ENCODE assay signal across 38 cellular contexts in genomic region chr17:32980230-32980629, GRCh38. TPM values are rescaled to one million over a fixed set of nuclear protein-coding genes. Genes with fewer than 3 reads are reported as not detected.
"Had no signal": no experiment of that assay in that cellular context is flagged by ENCODE, and none has a peak within 500 bp of the region (broad histone marks: within the 10 kb centered on the region; RNA-seq: fewer than 3 reads in every experiment).

No MANE protein-coding gene starts in this region.

- H3K36me3 ChIP-seq: MG63 had no signal

- H3K4me3 ChIP-seq: MG63 had no signal

- H3K9me3 ChIP-seq: MG63 had no signal

- H3K27me3 ChIP-seq: MG63 had no signal

- DNase-seq: Karpas-422, Kasumi-1, MG63, MM.1S, MV-4-11, NCI-H1048, NCI-H1092, NCI-H1092 treated with DMSO at 0.1 percent for 48 hours, NCI-H1105, NCI-H1105 treated with DMSO at 0.1 percent for 48 hours, NCI-H1417, NCI-H1417 treated with DMSO at 0.1 percent for 48 hours, NCI-H1436, NCI-H1436 treated with DMSO at 0.1 percent for 48 hours, NCI-H146, NCI-H1694, NCI-H1694 treated with DMSO at 0.1 percent for 48 hours, NCI-H187, NCI-H187 treated with DMSO at 0.1 percent for 48 hours, NCI-H1930, NCI-H2029, NCI-H2029 treated with DMSO at 0.1 percent for 48 hours, NCI-H2081, NCI-H2081 treated with DMSO at 0.1 percent for 48 hours, NCI-H2107, NCI-H2171, NCI-H2171 treated with DMSO at 0.1 percent for 48 hours, NCI-H2227 treated with DMSO at 0.1 percent for 48 hours, NCI-H226, NCI-H345, NCI-H446, NCI-H446 treated with DMSO at 0.1 percent for 48 hours, NCI-H510A, NCI-H510A treated with DMSO at 0.1 percent for 48 hours, NCI-H524 had no signal

RNA-seq across cellular contexts. Expression of gene SPACA3, which starts 11.4 kb away (rescaled TPM):
- total RNA-seq: M059J, MCF 10A, NCI-H460 had no signal
